ENCODE assay signal across 22 cellular contexts in genomic region chr7:128846781-128847444, GRCh38. TPM values are rescaled to one million over a fixed set of nuclear protein-coding genes. Genes with fewer than 3 reads are reported as not detected.
"Had no signal": no experiment of that assay in that cellular context is flagged by ENCODE, and none has a peak within 500 bp of the region (broad histone marks: within the 10 kb centered on the region; RNA-seq: fewer than 3 reads in every experiment).

No MANE protein-coding gene starts in this region.

- H3K4me1 ChIP-seq: SJCRH30 had no signal

- DNase-seq: IMR-90, Kasumi-1, MM.1S, NCI-H1092 treated with DMSO at 0.1 percent for 48 hours, NCI-H1436, NCI-H187, NCI-H2029, NCI-H2081 treated with DMSO at 0.1 percent for 48 hours, NCI-H2171, NCI-H226, NCI-H446, NCI-H510A, NCI-H524 treated with DMSO at 0.1 percent for 48 hours, NCI-H69, NCI-H774, RPMI8226, SHP77 treated with DMSO at 0.1 percent for 48 hours, SJCRH30 had no signal

- H3K27ac ChIP-seq: KMS-11, SJCRH30 had no signal

- H3K9me3 ChIP-seq: SJCRH30 had no signal

- H3K4me3 ChIP-seq: SJCRH30 had no signal

- FAIRE-seq: RCC 7860 had no signal

- H3K9ac ChIP-seq: KMS-11 had no signal

- H3K27me3 ChIP-seq: SJCRH30 had no signal

- ATAC-seq: SK-N-SH treated with all-trans-retinoic acid at 6 μM for 48 hours had no signal

RNA-seq across cellular contexts. Expression of gene CCDC136, which starts 55.1 kb away (rescaled TPM):
- total RNA-seq: HT-29 had no signal
